13 cellular contexts compared by ENCODE assay signal in the genomic region with DNA sequence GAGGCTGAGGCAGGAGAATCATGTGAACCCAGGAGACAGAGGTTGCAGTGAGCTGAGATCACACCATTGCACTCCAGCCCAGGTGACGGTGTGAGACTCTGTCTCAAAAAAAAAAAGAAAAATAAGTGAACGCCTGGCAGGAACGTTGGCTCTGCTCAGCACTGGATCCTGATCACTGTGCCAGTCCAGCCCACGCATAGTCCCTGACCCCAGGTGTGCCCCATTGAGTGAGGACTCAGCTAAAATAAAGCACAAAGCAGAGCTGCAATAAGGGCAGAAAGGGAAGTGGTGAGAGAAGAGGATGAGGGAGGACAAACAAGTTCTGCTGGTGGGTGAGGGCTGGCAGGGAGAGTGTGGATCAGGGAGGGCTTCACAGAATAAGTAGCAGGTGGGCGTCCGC. TPM values are rescaled to one million over a fixed set of nuclear protein-coding genes. Genes with fewer than 3 reads are reported as not detected.
DNase-seq lines count a peak whose midpoint lies in the region; ATAC-seq, FAIRE-seq and TF ChIP-seq lines count a peak whose summit lies in the region.
"Had no signal": no experiment of that assay in that cellular context is flagged by ENCODE, and none has a peak within 500 bp of the region (broad histone marks: within the 10 kb centered on the region; RNA-seq: fewer than 3 reads in every experiment).

No MANE protein-coding gene starts in this region.

- no peaks in the 10 kb centered on the region for H3K9me3 Mint-ChIP-seq in stimulated activated naive CD8-positive, alpha-beta T cell treated with anti-CD3 and anti-CD28 coated beads, Interleukin-15, amount 100 ng/mL, for 72 hours
- H3K9me3 Mint-ChIP-seq: CD8-positive, alpha-beta memory T cell; GM23338 had no signal

- H3K4me3 ChIP-seq in bronchial epithelial cell (ENCODE audit: low read depth, low read length), result no peak overlapping the region
- H3K4me3 ChIP-seq: GM12878, GM23338 had no signal

- no peaks in the 10 kb centered on the region for H3K27me3 Mint-ChIP-seq in stimulated activated naive CD8-positive, alpha-beta T cell treated with anti-CD3 and anti-CD28 coated beads, Interleukin-15, amount 100 ng/mL, for 72 hours
- H3K27me3 Mint-ChIP-seq: CD8-positive, alpha-beta memory T cell had no signal

- no peak for DNase-seq in stimulated activated naive CD8-positive, alpha-beta T cell treated with anti-CD3 and anti-CD28 coated beads, Interleukin-15, amount 100 ng/mL, for 72 hours
- no peak for DNase-seq in stimulated activated naive CD8-positive, alpha-beta T cell treated with anti-CD3 and anti-CD28 coated beads, Interleukin-15, Interleukin-2, amounts not matched to agents 100 U/mL and 50 U/mL, for 24 hours
- peak; percentile 55 to 58 for DNase-seq in Kasumi-1 (lab: John Stamatoyannopoulos, UW)
- no peak for DNase-seq in bronchial epithelial cell (ENCODE audit: low read depth)
- no peak for DNase-seq in activated effector memory CD4-positive, alpha-beta T cell treated with Interleukin-2 at 50 U/mL for 16 hours
- DNase-seq in NCI-H446 (lab: John Stamatoyannopoulos, UW), result no peak
- DNase-seq: Caco-2; CD8-positive, alpha-beta memory T cell; DMS53; H7 had no signal

- H3K4me3 Mint-ChIP-seq in stimulated activated naive CD8-positive, alpha-beta T cell treated with anti-CD3 and anti-CD28 coated beads, Interleukin-15, amount 100 ng/mL, for 72 hours, result peak overlapping the region in 1 of 2 donors; percentile 13
- H3K4me3 Mint-ChIP-seq: CD8-positive, alpha-beta memory T cell; GM23338 had no signal

- H3K27me3 ChIP-seq in bronchial epithelial cell (ENCODE audit: control insufficient read depth, insufficient read depth, low read length), result no peaks in the 10 kb centered on the region

- peaks cover 25% of the 10 kb centered on the region for H3K36me3 ChIP-seq in bronchial epithelial cell (ENCODE audit: control insufficient read depth, insufficient read depth, low read length)

- H3K4me1 Mint-ChIP-seq in stimulated activated naive CD8-positive, alpha-beta T cell treated with anti-CD3 and anti-CD28 coated beads, Interleukin-15, amount 100 ng/mL, for 72 hours, result peaks cover 46% of the 10 kb centered on the region

- H3K27ac Mint-ChIP-seq in stimulated activated naive CD8-positive, alpha-beta T cell treated with anti-CD3 and anti-CD28 coated beads, Interleukin-15, amount 100 ng/mL, for 72 hours, result peak overlapping the region; percentile 37 to 72

- no peak for ATAC-seq in stimulated activated naive CD8-positive, alpha-beta T cell treated with anti-CD3 and anti-CD28 coated beads, Interleukin-15, amount 100 ng/mL, for 72 hours
- ATAC-seq in stimulated activated naive CD8-positive, alpha-beta T cell treated with anti-CD3 and anti-CD28 coated beads, Interleukin-15, Interleukin-2, amounts not matched to agents 100 U/mL and 50 U/mL, for 24 hours, result no peak
- no peak for ATAC-seq in GM18867 (IDR thresholded peaks at IDR 0.05; ENCODE audit: unreplicated experiment)
- ATAC-seq: GM12878, GM23338 had no signal

- no peak for TF ChIP-seq CTCF in bronchial epithelial cell (IDR thresholded peaks at IDR 0.05; ENCODE audit: insufficient read depth, low read length, severe bottlenecking)

- peak; percentile 18 for FAIRE-seq in bronchial epithelial cell (lab: Jason Lieb, UNC)
- FAIRE-seq: GM12878 had no signal

RNA-seq across cellular contexts. Expression of a gene that starts 4.3 kb away (rescaled TPM):
- total RNA-seq in bronchial epithelial cell, result 79.6 and 91.6 TPM in 2 replicates

RNA-seq across cellular contexts. Expression of a gene that starts 38.4 kb away (rescaled TPM):
- total RNA-seq in bronchial epithelial cell, result 8.2 and 8.6 TPM in 2 replicates

RNA-seq across cellular contexts. Expression of a gene that starts 58.9 kb away (rescaled TPM):
- 15.6 and 38.7 TPM in 2 replicates for total RNA-seq in bronchial epithelial cell

Comparison
In these comparisons a context has a peak if more than half of its experiments do, and no peak if none do; other contexts are left out.
1. DNase-seq: peak in Kasumi-1 (2 of 2); none in stimulated activated naive CD8-positive, alpha-beta T cell treated with anti-CD3 and anti-CD28 coated beads, Interleukin-15, amount 100 ng/mL, for 72 hours (0 of 2), stimulated activated naive CD8-positive, alpha-beta T cell treated with anti-CD3 and anti-CD28 coated beads, Interleukin-15, Interleukin-2, amounts not matched to agents 100 U/mL and 50 U/mL, for 24 hours (single experiment), bronchial epithelial cell (single experiment), activated effector memory CD4-positive, alpha-beta T cell treated with Interleukin-2 at 50 U/mL for 16 hours (single experiment) and NCI-H446 (0 of 2).